In genomic region chr11:121212696-121213567, GRCh38 we compare ENCODE assay signal across 20 cellular contexts.
"Had no signal": no experiment of that assay in that cellular context is flagged by ENCODE, and none has a peak within 500 bp of the region (broad histone marks: within the 10 kb centered on the region; RNA-seq: fewer than 3 reads in every experiment).

No MANE protein-coding gene starts in this region.

- H3K36me3 ChIP-seq: gastroesophageal sphincter, neural progenitor cell, prostate gland, tibial artery had no signal

- H3K9ac ChIP-seq: neural progenitor cell had no signal

- H3K4me1 ChIP-seq: gastroesophageal sphincter, neural progenitor cell, prostate gland had no signal

- ATAC-seq: activated T-cell treated with anti-CD3 and anti-CD28 coated beads, Interleukin-2, amount 50 U/mL, for 4 hours; gastroesophageal sphincter; left colon; naive thymus-derived CD8-positive, alpha-beta T cell had no signal

- H3K4me3 ChIP-seq: gastroesophageal sphincter, lung, neural progenitor cell, prostate gland, skin epidermis, tibial artery had no signal

- H2AFZ ChIP-seq: neural progenitor cell had no signal

- H3K27ac ChIP-seq: gastroesophageal sphincter, neural progenitor cell, prostate gland, skin epidermis, tibial artery had no signal

- H3K4me2 ChIP-seq: neural progenitor cell had no signal

- H3K9me3 ChIP-seq: gastroesophageal sphincter, prostate gland, tibial artery had no signal

- DNase-seq: activated CD4-positive, alpha-beta T cell treated with anti-CD3 and anti-CD28 coated beads for 1 hour; activated CD4-positive, alpha-beta T cell treated with anti-CD3 and anti-CD28 coated beads, Interleukin-2, amount 50 U/mL, for 4 hours; activated CD8-positive, alpha-beta memory T cell treated with anti-CD3 and anti-CD28 coated beads for 24 hours; activated CD8-positive, alpha-beta memory T cell treated with anti-CD3 and anti-CD28 coated beads, Interleukin-2, amount 50 U/mL, for 4 hours; activated naive CD4-positive, alpha-beta T cell treated with Interleukin-2 at 50 U/mL for 16 hours; activated naive CD8-positive, alpha-beta T cell treated with anti-CD3 and anti-CD28 coated beads, Interleukin-2, amount 10 ng/mL, durations not matched to agents 7 days and 5 days; activated T-cell treated with anti-CD3 and anti-CD28 coated beads, Interleukin-2, amount 50 U/mL, for 4 hours; amygdala; cortex of kidney; endodermal cell; left colon; naive thymus-derived CD8-positive, alpha-beta T cell; stimulated activated CD4-positive, alpha-beta T cell treated with anti-CD3 and anti-CD28 coated beads, Interleukin-1b, Interleukin-23, amount 100 ng/mL, for 48 hours; substantia nigra; tibial artery had no signal

- H3K27me3 ChIP-seq: neural progenitor cell had no signal
